14 cellular contexts compared by ENCODE assay signal in genomic region chr10:5443429-5443828, GRCh38. TPM values are rescaled to one million over a fixed set of nuclear protein-coding genes. Genes with fewer than 3 reads are reported as not detected.
DNase-seq lines count a peak whose midpoint lies in the region; ATAC-seq, FAIRE-seq and TF ChIP-seq lines count a peak whose summit lies in the region.
"Had no signal": no experiment of that assay in that cellular context is flagged by ENCODE, and none has a peak within 500 bp of the region (broad histone marks: within the 10 kb centered on the region; RNA-seq: fewer than 3 reads in every experiment).

No MANE protein-coding gene starts in this region.

- no peak for TF ChIP-seq CTCF in Peyer's patch (IDR thresholded peaks at IDR 0.05)
- TF ChIP-seq CTCF in pancreas (IDR thresholded peaks at IDR 0.05), result no peak

- TF ChIP-seq POLR2A in GM18505 (IDR thresholded peaks at IDR 0.05; ENCODE audit: borderline replicate concordance, extremely low read depth, insufficient read depth, insufficient read length), result no peak
- no peak for TF ChIP-seq POLR2A in Peyer's patch (IDR thresholded peaks at IDR 0.05)

- WGBS in pancreas, 2 donors, result 94 to 97% methylated on average over 1 of the region's 1 CpG

- FAIRE-seq in pancreas (lab: Jason Lieb, UNC), result no peak

- no peak overlapping the region for H3K4me3 ChIP-seq in Peyer's patch
- no peak overlapping the region for H3K4me3 ChIP-seq in pancreas

- ATAC-seq in GM18505 (IDR thresholded peaks at IDR 0.05; ENCODE audit: unreplicated experiment) (peak; percentile 76), GM19455 (IDR thresholded peaks at IDR 0.05; ENCODE audit: unreplicated experiment) (peak; percentile 78), HG03025 (IDR thresholded peaks at IDR 0.05; ENCODE audit: low FRiP score, unreplicated experiment) (peak; percentile 76), pancreas (no peak)
- ATAC-seq: T-cell had no signal

- H3K27ac ChIP-seq in Peyer's patch (peak overlapping the region in 3 of 4 donors; percentile 2 to 59 (median 50)), pancreas (no peak overlapping the region)

- no peaks in the 10 kb centered on the region for H3K36me3 ChIP-seq in Peyer's patch
- no peaks in the 10 kb centered on the region for H3K36me3 ChIP-seq in pancreas

- DNase-seq in Peyer's patch (no peak), NCI-H524 (lab: John Stamatoyannopoulos, UW) (no peak), pancreas (no peak), NCI-H2196 (lab: John Stamatoyannopoulos, UW; ENCODE audit: unreplicated experiment) (no peak), ACHN (no peak)
- DNase-seq: activated effector memory CD4-positive, alpha-beta T cell treated with anti-CD3 and anti-CD28 coated beads, Interleukin-2, amount 50 U/mL, for 16 hours; effector memory CD4-positive, alpha-beta T cell; immature natural killer cell; NCI-H2029 treated with DMSO at 0.1 percent for 48 hours; occipital lobe; T-cell had no signal

- in situ Hi-C loops in ACHN (cut with HindIII; ENCODE audit: low pct_ligation_motif_present, low pct_unique_long_range_greater_than_20kb, low sequenced_read_pairs), result no loop called here

- H3K9me3 ChIP-seq in Peyer's patch (no peaks in the 10 kb centered on the region), pancreas (no peaks in the 10 kb centered on the region)

- no peaks in the 10 kb centered on the region for H3K4me1 ChIP-seq in Peyer's patch
- H3K4me1 ChIP-seq in pancreas, result peaks cover 7 to 11% (median 10%) of the 10 kb centered on the region in 3 donors

- intact Hi-C loops in pancreas (cut with DNase I), result loop anchor here in 2 of 3 donors (5.0 kb wide), 2 partner anchors 174 to 179 kb away; no protein-coding TSS in a partner anchor

- no peaks in the 10 kb centered on the region for H3K27me3 ChIP-seq in Peyer's patch
- no peaks in the 10 kb centered on the region for H3K27me3 ChIP-seq in pancreas

RNA-seq across cellular contexts. Expression of gene NET1, which starts 31.1 kb away (rescaled TPM):
- 100 to 1,000 TPM in 2 of 4 donors, 10 to 100 TPM in 2; 85.0 to 155 (median 122) TPM for total RNA-seq in Peyer's patch
- 10 to 100 TPM; 26.9 to 68.0 (median 43.6) TPM for total RNA-seq in pancreas
- polyA plus RNA-seq in pancreas, result 10 to 100 TPM; 13.0 to 19.7 TPM

RNA-seq across cellular contexts. Expression of gene TUBAL3, which starts 38.8 kb away (rescaled TPM):
- total RNA-seq in Peyer's patch (10 to 100 TPM in 3 of 4 donors, 1 to 10 TPM in 1; 3.3 to 95.4 (median 74.2) TPM), pancreas (under 1 TPM in 1 of 6 donors, not detected in 5; 0.09 TPM)
- polyA plus RNA-seq in pancreas, result under 1 TPM; 0.08 to 0.14 TPM
- total RNA-seq: occipital lobe, T-cell had no signal
- polyA plus RNA-seq: immature natural killer cell had no signal

RNA-seq across cellular contexts. Expression of gene CALML5, which starts 55.9 kb away (rescaled TPM):
- total RNA-seq in Peyer's patch (not detected), pancreas (not detected)
- polyA plus RNA-seq in pancreas, result not detected
- total RNA-seq: occipital lobe, T-cell had no signal
- polyA plus RNA-seq: immature natural killer cell had no signal

Comparison
In these comparisons a context has a peak if more than half of its experiments do, and no peak if none do; other contexts are left out.
1. ATAC-seq: peak in GM18505 (single experiment), GM19455 (single experiment) and HG03025 (single experiment); none in pancreas (0 of 4).
2. H3K27ac ChIP-seq: peak in Peyer's patch (3 of 4); none in pancreas (0 of 4).